ENCODE assay signal across 8 cellular contexts in the genomic region with DNA sequence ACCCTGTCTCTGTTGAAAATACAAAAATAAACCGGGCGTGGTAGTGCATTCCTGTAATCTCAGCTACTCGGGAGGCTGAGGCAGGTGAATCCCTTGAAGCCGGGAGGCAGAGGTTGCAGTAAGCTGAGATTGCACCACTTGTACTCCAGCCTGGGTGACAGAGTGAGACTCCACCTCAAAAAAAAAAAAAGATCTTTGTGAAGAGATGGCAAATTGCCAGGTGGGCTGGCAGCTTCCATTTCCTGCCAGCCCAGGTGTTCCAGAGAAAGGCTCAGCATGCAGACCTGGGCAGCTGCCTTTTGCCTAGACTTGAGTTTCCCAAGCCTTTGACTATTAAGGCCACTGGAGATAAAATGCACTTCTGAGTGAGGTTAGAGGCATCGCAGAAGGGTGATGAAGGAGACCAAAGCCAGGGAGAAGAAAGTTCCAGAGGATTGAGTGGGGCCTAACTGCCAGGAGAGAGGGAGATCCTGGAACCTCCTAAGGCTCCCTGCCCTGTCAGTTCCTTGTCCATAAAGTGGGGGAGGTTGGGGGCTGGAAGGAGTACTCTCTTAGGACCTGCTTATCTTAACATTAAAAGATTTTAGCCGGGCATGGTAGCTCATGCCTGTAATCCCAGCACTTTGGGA. TPM values are rescaled to one million over a fixed set of nuclear protein-coding genes. Genes with fewer than 3 reads are reported as not detected.
A peak's percentile ranks its signal among the peaks of the same experiment; 100 is the strongest.
DNase-seq lines count a peak whose midpoint lies in the region; ATAC-seq and TF ChIP-seq lines count a peak whose summit lies in the region.

No MANE protein-coding gene starts in this region.

- H3K9me3 Mint-ChIP-seq in GM23338 (no peaks in the 10 kb centered on the region), neural progenitor cell (no peaks in the 10 kb centered on the region)
- no peaks in the 10 kb centered on the region for H3K9me3 Mint-ChIP-seq in activated naive CD8-positive, alpha-beta T cell treated with anti-CD3 and anti-CD28 coated beads for 36 hours

- ATAC-seq in GM23338 (no peak), GM19463 (IDR thresholded peaks at IDR 0.05; ENCODE audit: unreplicated experiment) (no peak), GM19397 (IDR thresholded peaks at IDR 0.05; ENCODE audit: unreplicated experiment) (no peak)

- no peak overlapping the region; the same call in 2 of the 3 replicates for H3K4me3 Mint-ChIP-seq in GM23338
- peak overlapping the region; percentile 30 for H3K4me3 Mint-ChIP-seq in activated naive CD8-positive, alpha-beta T cell treated with anti-CD3 and anti-CD28 coated beads for 36 hours
- no peak overlapping the region for H3K4me3 Mint-ChIP-seq in neural progenitor cell

- no peaks in the 10 kb centered on the region for H3K9me2 ChIP-seq in GM23338 (ENCODE audit: insufficient read depth)

- H3K4me2 ChIP-seq in GM23338 = peak overlapping the region; percentile 36; the same call in 1 of the 2 replicates
- H3K4me2 ChIP-seq in neural progenitor cell = no peak overlapping the region

- H3K9me3 ChIP-seq in neural progenitor cell (ENCODE audit: low read depth) = no peaks in the 10 kb centered on the region

- no peak overlapping the region for H3K27ac ChIP-seq in GM23338 (ENCODE audit: low read depth)
- H3K27ac ChIP-seq in neural progenitor cell = no peak overlapping the region
- no peak overlapping the region for H3K27ac ChIP-seq in brain microvascular endothelial cell

- H3K27me3 ChIP-seq in GM23338 (ENCODE audit: insufficient read depth) (no peaks in the 10 kb centered on the region), neural progenitor cell (no peaks in the 10 kb centered on the region), brain microvascular endothelial cell (replicated peaks) (no peaks in the 10 kb centered on the region)

- H3K4me1 Mint-ChIP-seq in GM23338 (peaks cover 58% of the 10 kb centered on the region), neural progenitor cell (peaks cover 57% of the 10 kb centered on the region)
- H3K4me1 Mint-ChIP-seq in activated naive CD8-positive, alpha-beta T cell treated with anti-CD3 and anti-CD28 coated beads for 36 hours = peaks cover 46% of the 10 kb centered on the region

- no peak for TF ChIP-seq CTCF in GM23338 (conservative IDR thresholded peaks at IDR 0.05; ENCODE audit: low read depth in 2 of 2)
- no peak for TF ChIP-seq CTCF in neural progenitor cell (IDR thresholded peaks at IDR 0.05)
- no peak for TF ChIP-seq CTCF in brain microvascular endothelial cell (IDR thresholded peaks at IDR 0.05; ENCODE audit: low read depth, low read length, missing control alignments)

- H3K36me3 ChIP-seq in GM23338 (ENCODE audit: insufficient read depth) (no peaks in the 10 kb centered on the region), neural progenitor cell (no peaks in the 10 kb centered on the region), brain microvascular endothelial cell (replicated peaks) (no peaks in the 10 kb centered on the region)

- peaks cover 45% of the 10 kb centered on the region for H3K4me1 ChIP-seq in GM23338 (ENCODE audit: insufficient read depth)
- peaks cover 61% of the 10 kb centered on the region for H3K4me1 ChIP-seq in neural progenitor cell

- in situ Hi-C loops in brain microvascular endothelial cell (cut with HindIII; ENCODE audit: low pct_ligation_motif_present, low sequenced_read_pairs) = no loop called here

- no peaks in the 10 kb centered on the region for H4K20me1 ChIP-seq in GM23338 (replicated peaks; ENCODE audit: insufficient read depth)
- no peaks in the 10 kb centered on the region for H4K20me1 ChIP-seq in neural progenitor cell (ENCODE audit: low read depth)

- H3K36me3 Mint-ChIP-seq in GM23338 (ENCODE audit: low read depth) = no peaks in the 10 kb centered on the region
- H3K36me3 Mint-ChIP-seq in activated naive CD8-positive, alpha-beta T cell treated with anti-CD3 and anti-CD28 coated beads for 36 hours = peaks cover 2% of the 10 kb centered on the region
- H3K36me3 Mint-ChIP-seq in neural progenitor cell = no peaks in the 10 kb centered on the region

- peaks cover 31% of the 10 kb centered on the region for H3K27me3 Mint-ChIP-seq in GM23338 (ENCODE audit: insufficient read depth, low read depth, poor library complexity)
- H3K27me3 Mint-ChIP-seq in activated naive CD8-positive, alpha-beta T cell treated with anti-CD3 and anti-CD28 coated beads for 36 hours = no peaks in the 10 kb centered on the region
- peaks cover 9% of the 10 kb centered on the region for H3K27me3 Mint-ChIP-seq in neural progenitor cell (ENCODE audit: insufficient read depth, low read depth)

- DNase-seq in GM23338 (ENCODE audit: low spot score) (peak; percentile 23), NCI-H2081 treated with DMSO at 0.1 percent for 48 hours (lab: John Stamatoyannopoulos, UW) (peak; percentile 86), neural progenitor cell (ENCODE audit: low spot score) (no peak), brain microvascular endothelial cell (no peak), mesenteric fat pad (ENCODE audit: low spot score) (no peak)
- DNase-seq in activated naive CD8-positive, alpha-beta T cell treated with anti-CD3 and anti-CD28 coated beads for 36 hours = no peak

- H2AFZ ChIP-seq in GM23338 (no peak overlapping the region; the same call in 1 of the 2 replicates), neural progenitor cell (replicated peaks) (no peak overlapping the region)

- H3K27ac Mint-ChIP-seq in GM23338 (peak overlapping the region; percentile 48; the same call in 1 of the 2 replicates), neural progenitor cell (peak overlapping the region; percentile 95)
- peak overlapping the region; percentile 44 for H3K27ac Mint-ChIP-seq in activated naive CD8-positive, alpha-beta T cell treated with anti-CD3 and anti-CD28 coated beads for 36 hours

- no peak overlapping the region for H3K4me3 ChIP-seq in GM23338
- H3K4me3 ChIP-seq in neural progenitor cell = no peak overlapping the region
- no peak overlapping the region for H3K4me3 ChIP-seq in brain microvascular endothelial cell (ENCODE audit: low read depth, low read length)

- peaks cover 32% of the 10 kb centered on the region for H3F3A ChIP-seq in GM23338 (replicated peaks; ENCODE audit: low read depth)
- peaks cover 77% of the 10 kb centered on the region for H3F3A ChIP-seq in neural progenitor cell (ENCODE audit: low read depth)

- H3K79me2 ChIP-seq in GM23338 (replicated peaks; ENCODE audit: insufficient read depth) = no peaks in the 10 kb centered on the region
- H3K79me2 ChIP-seq in neural progenitor cell (ENCODE audit: low read depth) = no peaks in the 10 kb centered on the region

- no peak overlapping the region for H3K9ac ChIP-seq in neural progenitor cell

TF ChIP-seq in GM23338, 12 proteins besides CTCF, POLR2A, EP300 and RAD21 (continues in another document):
- TF ChIP-seq POLR2AphosphoS5 (IDR thresholded peaks at IDR 0.05; ENCODE audit: low read depth) (no peak), JUNB (IDR thresholded peaks at IDR 0.05; ENCODE audit: unreplicated experiment) (no peak), ZNF331 (CRISPR knock-in tag; IDR thresholded peaks at IDR 0.05; ENCODE audit: low read depth) (no peak), EZH2phosphoT487 (IDR thresholded peaks at IDR 0.05; ENCODE audit: unreplicated experiment) (no peak), ZNF114 (CRISPR knock-in tag; IDR thresholded peaks at IDR 0.05) (no peak), EZH2 (IDR thresholded peaks at IDR 0.05; ENCODE audit: low read depth, unreplicated experiment) (no peak)
- TF ChIP-seq, protein P1, sequence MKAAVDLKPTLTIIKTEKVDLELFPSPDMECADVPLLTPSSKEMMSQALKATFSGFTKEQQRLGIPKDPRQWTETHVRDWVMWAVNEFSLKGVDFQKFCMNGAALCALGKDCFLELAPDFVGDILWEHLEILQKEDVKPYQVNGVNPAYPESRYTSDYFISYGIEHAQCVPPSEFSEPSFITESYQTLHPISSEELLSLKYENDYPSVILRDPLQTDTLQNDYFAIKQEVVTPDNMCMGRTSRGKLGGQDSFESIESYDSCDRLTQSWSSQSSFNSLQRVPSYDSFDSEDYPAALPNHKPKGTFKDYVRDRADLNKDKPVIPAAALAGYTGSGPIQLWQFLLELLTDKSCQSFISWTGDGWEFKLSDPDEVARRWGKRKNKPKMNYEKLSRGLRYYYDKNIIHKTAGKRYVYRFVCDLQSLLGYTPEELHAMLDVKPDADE (IDR thresholded peaks at IDR 0.05) = no peak

RNA-seq across cellular contexts. Expression of a gene that starts 10.0 kb away (rescaled TPM):
- total RNA-seq in GM23338 (2014; rRNA removed; shearing (Covaris generic)) = 110 and 136 TPM in 2 replicates
- 108 and 114 TPM in 2 replicates for polyA plus RNA-seq in GM23338 (2016; fragmentation: Nextera tagmentation; extraction: Ambion mirVana)
- 100 to 1,000 TPM; 422 to 424 TPM for total RNA-seq in activated naive CD8-positive, alpha-beta T cell treated with anti-CD3 and anti-CD28 coated beads for 36 hours
- total RNA-seq in neural progenitor cell (ENCODE audit: low replicate concordance) = 257 and 436 TPM in 2 replicates
- total RNA-seq in mesenteric fat pad = 236 TPM

RNA-seq across cellular contexts. Expression of a gene that starts 47.7 kb away (rescaled TPM):
- total RNA-seq in GM23338 (2014; rRNA removed; shearing (Covaris generic)) = 30.3 and 37.2 TPM in 2 replicates
- polyA plus RNA-seq in GM23338 (2016; fragmentation: Nextera tagmentation; extraction: Ambion mirVana) = 13.5 and 13.7 TPM in 2 replicates
- total RNA-seq in activated naive CD8-positive, alpha-beta T cell treated with anti-CD3 and anti-CD28 coated beads for 36 hours = 10 to 100 TPM; 57.3 to 57.7 TPM
- total RNA-seq in neural progenitor cell (ENCODE audit: low replicate concordance) (41.8 and 49.5 TPM in 2 replicates), mesenteric fat pad (29.2 TPM)

RNA-seq across cellular contexts. Expression of a gene that starts 47.9 kb away (rescaled TPM):
- total RNA-seq in GM23338 (2014; rRNA removed; shearing (Covaris generic)) = 77.5 and 88.5 TPM in 2 replicates
- polyA plus RNA-seq in GM23338 (2016; fragmentation: Nextera tagmentation; extraction: Ambion mirVana) = 116 and 126 TPM in 2 replicates
- 10 to 100 TPM; 71.0 to 81.8 TPM for total RNA-seq in activated naive CD8-positive, alpha-beta T cell treated with anti-CD3 and anti-CD28 coated beads for 36 hours
- total RNA-seq in neural progenitor cell (ENCODE audit: low replicate concordance) (130 and 217 TPM in 2 replicates), mesenteric fat pad (80.9 TPM)

Comparison
In these comparisons a context has a peak if more than half of its experiments do, and no peak if none do; other contexts are left out.
1. DNase-seq: peak in GM23338 (single experiment) and NCI-H2081 treated with DMSO at 0.1 percent for 48 hours (single experiment); none in activated naive CD8-positive, alpha-beta T cell treated with anti-CD3 and anti-CD28 coated beads for 36 hours (single experiment), neural progenitor cell (single experiment), brain microvascular endothelial cell (single experiment) and mesenteric fat pad (single experiment).
2. H3K27ac Mint-ChIP-seq: peak in every context shown above with its lines; median percentile 95 in neural progenitor cell; 48 in GM23338; 44 in activated naive CD8-positive, alpha-beta T cell treated with anti-CD3 and anti-CD28 coated beads for 36 hours.